Comparison of ENCODE assay signal across 1 cellular context in the genomic region with DNA sequence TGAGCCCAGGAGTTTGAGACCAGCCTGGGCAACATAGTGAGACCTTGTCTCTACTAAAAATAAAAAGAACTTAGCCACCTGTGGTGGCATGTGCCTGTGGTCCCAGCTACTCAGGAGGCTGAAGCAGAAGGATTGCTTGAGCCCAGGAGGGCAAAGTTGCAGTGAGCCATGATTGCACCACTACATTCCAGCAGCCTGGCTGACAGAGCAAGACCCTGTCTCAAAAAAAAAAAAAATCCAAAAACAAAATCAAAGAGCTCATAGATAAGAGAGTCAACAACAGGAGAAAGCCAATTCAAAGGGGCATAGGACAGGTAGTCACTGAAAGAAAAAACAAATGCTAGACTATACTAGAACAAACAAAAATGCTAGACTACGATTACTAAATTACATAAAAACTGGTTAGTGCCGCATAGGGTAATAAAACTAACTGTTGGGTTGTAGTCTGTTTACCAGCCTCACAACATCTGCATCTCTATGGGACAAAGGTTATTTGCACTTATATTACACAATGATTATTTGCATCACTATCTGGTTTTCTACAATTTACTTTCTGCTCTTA.
TF ChIP-seq lines count a peak whose summit lies in the region.

No MANE protein-coding gene starts in this region.

TF ChIP-seq in HepG2, 621 proteins besides CTCF, POLR2A, EP300 and RAD21 (continued from another document and continues in another):
- TF ChIP-seq, protein P1, sequence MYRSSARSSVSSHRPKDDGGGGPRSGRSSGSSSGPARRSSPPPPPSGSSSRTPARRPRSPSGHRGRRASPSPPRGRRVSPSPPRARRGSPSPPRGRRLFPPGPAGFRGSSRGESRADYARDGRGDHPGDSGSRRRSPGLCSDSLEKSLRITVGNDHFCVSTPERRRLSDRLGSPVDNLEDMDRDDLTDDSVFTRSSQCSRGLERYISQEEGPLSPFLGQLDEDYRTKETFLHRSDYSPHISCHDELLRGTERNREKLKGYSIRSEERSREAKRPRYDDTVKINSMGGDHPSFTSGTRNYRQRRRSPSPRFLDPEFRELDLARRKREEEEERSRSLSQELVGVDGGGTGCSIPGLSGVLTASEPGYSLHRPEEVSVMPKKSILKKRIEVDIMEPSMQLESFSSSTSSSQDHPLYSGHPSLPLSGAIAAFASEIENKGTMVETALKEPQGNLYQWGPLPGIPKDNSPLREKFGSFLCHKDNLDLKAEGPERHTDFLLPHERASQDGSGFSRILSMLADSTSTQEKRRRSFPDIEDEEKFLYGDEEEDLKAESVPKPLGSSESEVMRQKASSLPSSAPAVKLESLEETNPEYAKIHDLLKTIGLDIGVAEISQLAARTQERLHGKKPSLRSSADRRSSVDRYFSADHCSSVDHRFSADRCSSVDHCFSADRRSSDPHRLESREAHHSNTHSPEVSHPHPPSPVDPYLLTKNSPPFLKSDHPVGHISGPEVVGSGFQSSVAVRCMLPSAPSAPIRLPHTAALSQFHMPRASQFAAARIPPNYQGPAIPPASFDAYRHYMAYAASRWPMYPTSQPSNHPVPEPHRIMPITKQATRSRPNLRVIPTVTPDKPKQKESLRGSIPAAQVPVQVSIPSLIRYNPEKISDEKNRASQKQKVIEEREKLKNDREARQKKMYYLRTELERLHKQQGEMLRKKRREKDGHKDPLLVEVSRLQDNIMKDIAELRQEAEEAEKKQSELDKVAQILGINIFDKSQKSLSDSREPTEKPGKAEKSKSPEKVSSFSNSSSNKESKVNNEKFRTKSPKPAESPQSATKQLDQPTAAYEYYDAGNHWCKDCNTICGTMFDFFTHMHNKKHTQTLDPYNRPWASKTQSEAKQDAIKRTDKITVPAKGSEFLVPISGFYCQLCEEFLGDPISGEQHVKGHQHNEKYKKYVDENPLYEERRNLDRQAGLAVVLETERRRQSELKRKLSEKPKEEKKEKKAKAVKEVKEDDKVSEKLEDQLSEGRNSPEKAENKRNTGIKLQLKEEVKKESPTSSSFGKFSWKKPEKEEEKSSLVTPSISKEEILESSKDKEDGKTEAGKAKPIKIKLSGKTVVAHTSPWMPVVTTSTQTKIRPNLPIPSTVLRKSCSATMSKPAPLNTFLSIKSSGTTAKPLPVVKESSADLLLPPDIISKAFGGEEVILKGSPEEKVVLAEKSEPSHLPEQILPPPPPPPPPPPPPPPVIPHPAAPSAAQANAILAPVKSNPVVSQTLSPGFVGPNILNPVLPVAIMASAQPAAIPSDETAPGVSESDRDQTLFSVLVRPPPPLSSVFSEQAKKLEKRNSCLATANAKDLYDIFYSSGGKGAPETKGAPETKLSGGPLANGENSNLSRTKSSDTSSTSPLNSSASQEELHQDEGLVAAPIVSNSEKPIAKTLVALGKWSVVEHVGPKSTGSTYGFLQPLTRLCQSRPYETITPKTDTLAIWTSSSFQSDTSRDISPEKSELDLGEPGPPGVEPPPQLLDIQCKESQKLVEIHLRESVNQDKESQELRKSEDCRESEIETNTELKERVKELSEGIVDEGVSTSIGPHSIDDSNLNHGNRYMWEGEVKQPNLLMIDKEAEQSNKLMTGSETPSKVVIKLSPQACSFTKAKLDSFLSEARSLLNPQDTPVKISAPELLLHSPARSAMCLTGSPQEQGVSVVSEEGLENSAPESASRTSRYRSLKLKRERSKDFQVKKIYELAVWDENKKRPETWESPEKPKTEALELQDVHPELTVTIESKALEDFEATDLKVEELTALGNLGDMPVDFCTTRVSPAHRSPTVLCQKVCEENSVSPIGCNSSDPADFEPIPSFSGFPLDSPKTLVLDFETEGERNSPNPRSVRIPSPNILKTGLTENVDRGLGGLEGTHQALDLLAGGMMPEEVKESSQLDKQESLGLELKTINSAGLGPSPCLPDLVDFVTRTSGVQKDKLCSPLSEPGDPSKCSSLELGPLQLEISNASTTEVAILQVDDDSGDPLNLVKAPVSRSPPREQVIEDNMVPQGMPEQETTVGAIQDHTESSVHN (CRISPR knock-in tag; IDR thresholded peaks at IDR 0.05) = no peak
- TF ChIP-seq ZNF335 (CRISPR knock-in tag; IDR thresholded peaks at IDR 0.05) (no peak), RFXAP (CRISPR knock-in tag; IDR thresholded peaks at IDR 0.05; ENCODE audit: borderline replicate concordance) (no peak; the same call in 1 of the 2 replicates), ZIK1 (CRISPR knock-in tag; IDR thresholded peaks at IDR 0.05; ENCODE audit: borderline replicate concordance, low read depth) (no peak), KMT2A (CRISPR knock-in tag; IDR thresholded peaks at IDR 0.05) (no peak), MTF1 (CRISPR knock-in tag; IDR thresholded peaks at IDR 0.05) (no peak), SAFB2 (CRISPR knock-in tag; IDR thresholded peaks at IDR 0.05; ENCODE audit: borderline replicate concordance, low read depth) (no peak), SIX1 (CRISPR knock-in tag; IDR thresholded peaks at IDR 0.05; ENCODE audit: borderline replicate concordance) (0 out of 2 replicates have a peak, but pooled peaks have one; percentile 14), HOXA7 (CRISPR knock-in tag; IDR thresholded peaks at IDR 0.05) (no peak), CBX2 (IDR thresholded peaks at IDR 0.05; ENCODE audit: low read depth, low read length) (no peak), CBX2 (CRISPR knock-in tag; IDR thresholded peaks at IDR 0.05; ENCODE audit: low read depth) (no peak), ZNF510 (CRISPR knock-in tag; IDR thresholded peaks at IDR 0.05; ENCODE audit: low read depth) (0 out of 2 replicates have a peak, but pooled peaks have one; percentile 28), ZSCAN30 (CRISPR knock-in tag; IDR thresholded peaks at IDR 0.05) (no peak), ZNF24 (IDR thresholded peaks at IDR 0.05) (no peak), TAF1 (CRISPR knock-in tag; IDR thresholded peaks at IDR 0.05) (no peak), SP2 (CRISPR knock-in tag; IDR thresholded peaks at IDR 0.05) (no peak), THYN1 (CRISPR knock-in tag; IDR thresholded peaks at IDR 0.05; ENCODE audit: borderline replicate concordance, low read depth) (no peak), ZNF333 (CRISPR knock-in tag; IDR thresholded peaks at IDR 0.05; ENCODE audit: borderline replicate concordance) (no peak), TEAD3 (CRISPR knock-in tag; optimal IDR thresholded peaks at IDR 0.05; ENCODE audit: borderline replicate concordance) (peak; percentile 99), ZNF563 (CRISPR knock-in tag; IDR thresholded peaks at IDR 0.05) (no peak), ZKSCAN5 (CRISPR knock-in tag; IDR thresholded peaks at IDR 0.05) (no peak), ISL2 (CRISPR knock-in tag; IDR thresholded peaks at IDR 0.05) (peak; percentile 93), SOX13 (IDR thresholded peaks at IDR 0.05) (no peak), SOX13 (CRISPR knock-in tag; conservative IDR thresholded peaks at IDR 0.05 in 1 of 2, IDR thresholded peaks at IDR 0.05 in 1 of 2) (peak in 1 of 2 experiments; percentile 87; a peak in 2 of 4 replicates), HOXA5 (CRISPR knock-in tag; IDR thresholded peaks at IDR 0.05) (no peak), RCOR2 (CRISPR knock-in tag; IDR thresholded peaks at IDR 0.05) (peak; percentile 97), ZSCAN31 (CRISPR knock-in tag; IDR thresholded peaks at IDR 0.05; ENCODE audit: low read depth) (peak; percentile 58; the same call in 1 of the 2 replicates), TP53 (CRISPR knock-in tag; conservative IDR thresholded peaks at IDR 0.05) (no peak), ZNF660 (CRISPR knock-in tag; IDR thresholded peaks at IDR 0.05; ENCODE audit: borderline replicate concordance, low read depth) (no peak), ZNF354B (CRISPR knock-in tag; IDR thresholded peaks at IDR 0.05) (no peak), ZNF431 (CRISPR knock-in tag; IDR thresholded peaks at IDR 0.05; ENCODE audit: borderline replicate concordance, low read depth) (no peak), STAT5B (CRISPR knock-in tag; IDR thresholded peaks at IDR 0.05) (no peak), SOX6 (IDR thresholded peaks at IDR 0.05) (no peak), SOX6 (CRISPR knock-in tag; IDR thresholded peaks at IDR 0.05) (peak; percentile 97), ATF7-NPFF (CRISPR knock-in tag; IDR thresholded peaks at IDR 0.05; ENCODE audit: low read depth) (no peak)
- TF ChIP-seq, protein P2, sequence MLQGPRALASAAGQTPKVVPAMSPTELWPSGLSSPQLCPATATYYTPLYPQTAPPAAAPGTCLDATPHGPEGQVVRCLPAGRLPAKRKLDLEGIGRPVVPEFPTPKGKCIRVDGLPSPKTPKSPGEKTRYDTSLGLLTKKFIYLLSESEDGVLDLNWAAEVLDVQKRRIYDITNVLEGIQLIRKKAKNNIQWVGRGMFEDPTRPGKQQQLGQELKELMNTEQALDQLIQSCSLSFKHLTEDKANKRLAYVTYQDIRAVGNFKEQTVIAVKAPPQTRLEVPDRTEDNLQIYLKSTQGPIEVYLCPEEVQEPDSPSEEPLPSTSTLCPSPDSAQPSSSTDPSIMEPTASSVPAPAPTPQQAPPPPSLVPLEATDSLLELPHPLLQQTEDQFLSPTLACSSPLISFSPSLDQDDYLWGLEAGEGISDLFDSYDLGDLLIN (CRISPR knock-in tag; IDR thresholded peaks at IDR 0.05; ENCODE audit: borderline replicate concordance) = no peak
- TF ChIP-seq, protein P3, sequence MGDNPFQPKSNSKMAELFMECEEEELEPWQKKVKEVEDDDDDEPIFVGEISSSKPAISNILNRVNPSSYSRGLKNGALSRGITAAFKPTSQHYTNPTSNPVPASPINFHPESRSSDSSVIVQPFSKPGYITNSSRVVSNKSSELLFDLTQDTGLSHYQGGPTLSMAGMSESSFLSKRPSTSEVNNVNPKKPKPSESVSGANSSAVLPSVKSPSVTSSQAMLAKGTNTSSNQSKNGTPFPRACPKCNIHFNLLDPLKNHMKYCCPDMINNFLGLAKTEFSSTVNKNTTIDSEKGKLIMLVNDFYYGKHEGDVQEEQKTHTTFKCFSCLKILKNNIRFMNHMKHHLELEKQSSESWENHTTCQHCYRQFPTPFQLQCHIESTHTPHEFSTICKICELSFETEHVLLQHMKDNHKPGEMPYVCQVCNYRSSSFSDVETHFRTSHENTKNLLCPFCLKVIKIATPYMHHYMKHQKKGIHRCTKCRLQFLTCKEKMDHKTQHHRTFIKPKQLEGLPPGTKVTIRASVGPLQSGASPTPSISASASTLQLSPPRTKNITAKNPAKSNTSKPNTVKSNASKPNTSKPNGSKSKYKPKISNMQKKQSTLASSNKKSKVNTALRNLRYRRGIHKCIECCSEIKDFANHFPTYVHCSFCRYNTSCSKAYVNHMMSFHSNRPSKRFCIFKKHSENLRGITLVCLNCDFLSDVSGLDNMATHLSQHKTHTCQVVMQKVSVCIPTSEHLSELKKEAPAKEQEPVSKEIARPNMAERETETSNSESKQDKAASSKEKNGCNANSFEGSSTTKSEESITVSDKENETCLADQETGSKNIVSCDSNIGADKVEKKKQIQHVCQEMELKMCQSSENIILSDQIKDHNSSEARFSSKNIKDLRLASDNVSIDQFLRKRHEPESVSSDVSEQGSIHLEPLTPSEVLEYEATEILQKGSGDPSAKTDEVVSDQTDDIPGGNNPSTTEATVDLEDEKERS (CRISPR knock-in tag; IDR thresholded peaks at IDR 0.05) = peak; percentile 89
- TF ChIP-seq, protein P4, sequence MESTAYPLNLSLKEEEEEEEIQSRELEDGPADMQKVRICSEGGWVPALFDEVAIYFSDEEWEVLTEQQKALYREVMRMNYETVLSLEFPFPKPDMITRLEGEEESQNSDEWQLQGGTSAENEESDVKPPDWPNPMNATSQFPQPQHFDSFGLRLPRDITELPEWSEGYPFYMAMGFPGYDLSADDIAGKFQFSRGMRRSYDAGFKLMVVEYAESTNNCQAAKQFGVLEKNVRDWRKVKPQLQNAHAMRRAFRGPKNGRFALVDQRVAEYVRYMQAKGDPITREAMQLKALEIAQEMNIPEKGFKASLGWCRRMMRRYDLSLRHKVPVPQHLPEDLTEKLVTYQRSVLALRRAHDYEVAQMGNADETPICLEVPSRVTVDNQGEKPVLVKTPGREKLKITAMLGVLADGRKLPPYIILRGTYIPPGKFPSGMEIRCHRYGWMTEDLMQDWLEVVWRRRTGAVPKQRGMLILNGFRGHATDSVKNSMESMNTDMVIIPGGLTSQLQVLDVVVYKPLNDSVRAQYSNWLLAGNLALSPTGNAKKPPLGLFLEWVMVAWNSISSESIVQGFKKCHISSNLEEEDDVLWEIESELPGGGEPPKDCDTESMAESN (CRISPR knock-in tag; conservative IDR thresholded peaks at IDR 0.05) = no peak
- TF ChIP-seq, protein P5, sequence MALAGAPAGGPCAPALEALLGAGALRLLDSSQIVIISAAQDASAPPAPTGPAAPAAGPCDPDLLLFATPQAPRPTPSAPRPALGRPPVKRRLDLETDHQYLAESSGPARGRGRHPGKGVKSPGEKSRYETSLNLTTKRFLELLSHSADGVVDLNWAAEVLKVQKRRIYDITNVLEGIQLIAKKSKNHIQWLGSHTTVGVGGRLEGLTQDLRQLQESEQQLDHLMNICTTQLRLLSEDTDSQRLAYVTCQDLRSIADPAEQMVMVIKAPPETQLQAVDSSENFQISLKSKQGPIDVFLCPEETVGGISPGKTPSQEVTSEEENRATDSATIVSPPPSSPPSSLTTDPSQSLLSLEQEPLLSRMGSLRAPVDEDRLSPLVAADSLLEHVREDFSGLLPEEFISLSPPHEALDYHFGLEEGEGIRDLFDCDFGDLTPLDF (CRISPR knock-in tag; IDR thresholded peaks at IDR 0.05) = no peak
- TF ChIP-seq, protein P6, sequence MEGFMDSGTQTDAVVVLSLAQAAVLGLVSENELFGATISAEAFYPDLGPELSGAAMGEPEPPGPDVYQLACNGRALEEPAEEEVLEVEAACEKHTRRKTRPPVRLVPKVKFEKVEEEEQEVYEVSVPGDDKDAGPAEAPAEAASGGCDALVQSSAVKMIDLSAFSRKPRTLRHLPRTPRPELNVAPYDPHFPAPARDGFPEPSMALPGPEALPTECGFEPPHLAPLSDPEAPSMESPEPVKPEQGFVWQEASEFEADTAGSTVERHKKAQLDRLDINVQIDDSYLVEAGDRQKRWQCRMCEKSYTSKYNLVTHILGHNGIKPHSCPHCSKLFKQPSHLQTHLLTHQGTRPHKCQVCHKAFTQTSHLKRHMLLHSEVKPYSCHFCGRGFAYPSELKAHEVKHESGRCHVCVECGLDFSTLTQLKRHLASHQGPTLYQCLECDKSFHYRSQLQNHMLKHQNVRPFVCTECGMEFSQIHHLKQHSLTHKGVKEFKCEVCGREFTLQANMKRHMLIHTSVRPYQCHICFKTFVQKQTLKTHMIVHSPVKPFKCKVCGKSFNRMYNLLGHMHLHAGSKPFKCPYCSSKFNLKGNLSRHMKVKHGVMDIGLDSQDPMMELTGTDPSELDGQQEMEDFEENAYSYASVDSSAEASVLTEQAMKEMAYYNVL (CRISPR knock-in tag; IDR thresholded peaks at IDR 0.05; ENCODE audit: borderline replicate concordance) = peak; percentile 81
- TF ChIP-seq, protein P7, sequence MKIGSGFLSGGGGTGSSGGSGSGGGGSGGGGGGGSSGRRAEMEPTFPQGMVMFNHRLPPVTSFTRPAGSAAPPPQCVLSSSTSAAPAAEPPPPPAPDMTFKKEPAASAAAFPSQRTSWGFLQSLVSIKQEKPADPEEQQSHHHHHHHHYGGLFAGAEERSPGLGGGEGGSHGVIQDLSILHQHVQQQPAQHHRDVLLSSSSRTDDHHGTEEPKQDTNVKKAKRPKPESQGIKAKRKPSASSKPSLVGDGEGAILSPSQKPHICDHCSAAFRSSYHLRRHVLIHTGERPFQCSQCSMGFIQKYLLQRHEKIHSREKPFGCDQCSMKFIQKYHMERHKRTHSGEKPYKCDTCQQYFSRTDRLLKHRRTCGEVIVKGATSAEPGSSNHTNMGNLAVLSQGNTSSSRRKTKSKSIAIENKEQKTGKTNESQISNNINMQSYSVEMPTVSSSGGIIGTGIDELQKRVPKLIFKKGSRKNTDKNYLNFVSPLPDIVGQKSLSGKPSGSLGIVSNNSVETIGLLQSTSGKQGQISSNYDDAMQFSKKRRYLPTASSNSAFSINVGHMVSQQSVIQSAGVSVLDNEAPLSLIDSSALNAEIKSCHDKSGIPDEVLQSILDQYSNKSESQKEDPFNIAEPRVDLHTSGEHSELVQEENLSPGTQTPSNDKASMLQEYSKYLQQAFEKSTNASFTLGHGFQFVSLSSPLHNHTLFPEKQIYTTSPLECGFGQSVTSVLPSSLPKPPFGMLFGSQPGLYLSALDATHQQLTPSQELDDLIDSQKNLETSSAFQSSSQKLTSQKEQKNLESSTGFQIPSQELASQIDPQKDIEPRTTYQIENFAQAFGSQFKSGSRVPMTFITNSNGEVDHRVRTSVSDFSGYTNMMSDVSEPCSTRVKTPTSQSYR (CRISPR knock-in tag; IDR thresholded peaks at IDR 0.05; ENCODE audit: borderline replicate concordance) = no peak; the same call in 1 of the 2 replicates
